In the genomic region with DNA sequence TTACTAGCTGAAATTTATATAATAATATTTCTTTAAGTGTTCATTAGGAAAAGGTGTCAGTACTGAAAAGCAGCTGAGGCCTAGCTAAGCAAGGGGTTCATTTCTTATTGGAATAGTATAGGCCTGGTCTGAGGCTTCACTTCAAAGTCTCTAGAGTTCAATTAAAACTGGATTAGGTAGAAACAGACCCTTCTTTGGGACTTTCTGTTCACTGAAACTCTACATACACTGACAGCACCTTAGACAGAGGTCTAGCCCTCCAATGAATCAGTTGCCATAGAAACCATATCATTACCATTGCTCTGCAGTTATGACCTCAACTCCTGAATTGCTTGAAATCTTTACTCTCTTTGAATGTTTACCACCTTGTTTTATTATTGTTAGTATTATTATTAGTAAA, we compare ENCODE assay signal across 30 cellular contexts.
"Had no signal": no experiment of that assay in that cellular context is flagged by ENCODE, and none has a peak within 500 bp of the region (broad histone marks: within the 10 kb centered on the region; RNA-seq: fewer than 3 reads in every experiment).

No MANE protein-coding gene starts in this region.

- H3K4me2 ChIP-seq: hepatocyte had no signal

- H3K27ac ChIP-seq: brain microvascular endothelial cell, gastroesophageal sphincter, hepatocyte, ovary, skin epidermis, thoracic aorta, WERI-Rb-1 had no signal

- H3K4me3 ChIP-seq: gastroesophageal sphincter, hepatocyte, ovary, skin epidermis, thoracic aorta had no signal

- H3K4me1 ChIP-seq: gastroesophageal sphincter had no signal

- H3K36me3 ChIP-seq: brain microvascular endothelial cell, gastroesophageal sphincter, ovary, thoracic aorta, WERI-Rb-1 had no signal

- ATAC-seq: activated CD4-positive, CD25-positive, alpha-beta regulatory T cell treated with anti-CD3 and anti-CD28 coated beads, Interleukin-2, amount 50 U/mL, for 24 hours; gastroesophageal sphincter; left cardiac atrium; sciatic nerve; stimulated activated effector memory CD8-positive, alpha-beta T cell treated with anti-CD3 and anti-CD28 coated beads, Interleukin-12 subunit alpha, Interleukin-12 subunit beta, amount 100 ng/mL, for 72 hours had no signal

- H2AFZ ChIP-seq: hepatocyte had no signal

- H3K27me3 ChIP-seq: brain microvascular endothelial cell, gastroesophageal sphincter, hepatocyte, ovary had no signal

- H3K9me3 ChIP-seq: gastroesophageal sphincter, ovary, thoracic aorta had no signal

- H3K79me2 ChIP-seq: hepatocyte had no signal

- DNase-seq: activated CD4-positive, alpha-beta T cell treated with anti-CD3 and anti-CD28 coated beads for 48 hours; activated CD4-positive, alpha-beta T cell treated with anti-CD3 and anti-CD28 coated beads, Interleukin-2, amount 50 U/mL, for 48 hours; activated CD8-positive, alpha-beta memory T cell treated with anti-CD3 and anti-CD28 coated beads for 24 hours; activated CD8-positive, alpha-beta memory T cell treated with anti-CD3 and anti-CD28 coated beads, Interleukin-2, amount 50 U/mL, for 4 hours; activated effector memory CD4-positive, alpha-beta T cell treated with anti-CD3 and anti-CD28 coated beads, Interleukin-2, amount 50 U/mL, for 16 hours; activated naive CD4-positive, alpha-beta T cell treated with anti-CD3 and anti-CD28 coated beads, Interleukin-2, amount 10 ng/mL, durations not matched to agents 7 days and 5 days; activated naive CD8-positive, alpha-beta T cell treated with anti-CD3 and anti-CD28 coated beads, Interleukin-2, amount 10 ng/mL, durations not matched to agents 7 days and 5 days; activated T-cell treated with anti-CD3 and anti-CD28 coated beads, Interleukin-2, amount 50 U/mL, for 1 hour; brain microvascular endothelial cell; left cardiac atrium; mammary epithelial cell; naive B cell; nephron progenitor cell; ovary; retina; stimulated activated CD4-positive, alpha-beta T cell treated with anti-CD3 and anti-CD28 coated beads, Interleukin-12 subunit alpha, Interleukin-12 subunit beta, amount 100 ng/mL, for 4 hours; stimulated activated CD4-positive, alpha-beta T cell treated with anti-CD3 and anti-CD28 coated beads, Interleukin-4, amount 100 ng/mL, for 1 hour; trophoblast cell; WERI-Rb-1 had no signal

- FAIRE-seq: astrocyte, endothelial cell of umbilical vein, keratinocyte, urothelium cell line had no signal
